ENCODE assay signal across 12 cellular contexts in genomic region chr4:17368408-17368807, GRCh38.
DNase-seq lines count a peak whose midpoint lies in the region; ATAC-seq and TF ChIP-seq lines count a peak whose summit lies in the region.
"Had no signal": no experiment of that assay in that cellular context is flagged by ENCODE, and none has a peak within 500 bp of the region (broad histone marks: within the 10 kb centered on the region; RNA-seq: fewer than 3 reads in every experiment).

No MANE protein-coding gene starts in this region.

- no peaks in the 10 kb centered on the region for H3K9me3 Mint-ChIP-seq in stimulated activated naive CD8-positive, alpha-beta T cell treated with anti-CD3 and anti-CD28 coated beads, Interleukin-15, amount 100 ng/mL, for 72 hours
- H3K9me3 Mint-ChIP-seq in activated naive CD4-positive, alpha-beta T cell treated with anti-CD3 and anti-CD28 coated beads for 36 hours = no peaks in the 10 kb centered on the region

- ATAC-seq in stimulated activated naive CD8-positive, alpha-beta T cell treated with anti-CD3 and anti-CD28 coated beads, Interleukin-15, Interleukin-2, amounts not matched to agents 100 U/mL and 50 U/mL, for 24 hours = peak; percentile 28
- ATAC-seq in stimulated activated naive CD8-positive, alpha-beta T cell treated with anti-CD3 and anti-CD28 coated beads, Interleukin-15, amount 100 ng/mL, for 72 hours = no peak
- ATAC-seq in esophagus mucosa (peak; percentile 94), SK-N-SH treated with all-trans-retinoic acid at 6 μM for 48 hours (no peak)
- ATAC-seq: A549 had no signal

- CTCF ChIA-PET in activated naive CD4-positive, alpha-beta T cell treated with anti-CD3 and anti-CD28 coated beads for 36 hours (lab: Charles Lee) = interaction anchor here (0.7 kb wide), 1 partner anchor 197 kb away, joined by 3 read pairs; no protein-coding TSS in a partner anchor

- DNase-seq in stimulated activated naive CD8-positive, alpha-beta T cell treated with anti-CD3 and anti-CD28 coated beads, Interleukin-15, Interleukin-2, amounts not matched to agents 100 U/mL and 50 U/mL, for 24 hours = no peak
- no peak for DNase-seq in stimulated activated naive CD8-positive, alpha-beta T cell treated with anti-CD3 and anti-CD28 coated beads, Interleukin-15, amount 100 ng/mL, for 72 hours
- peak; percentile 2 for DNase-seq in SW480 (ENCODE audit: low spot score)
- DNase-seq in activated naive CD4-positive, alpha-beta T cell treated with anti-CD3 and anti-CD28 coated beads for 36 hours = no peak
- no peak for DNase-seq in stimulated activated naive CD4-positive, alpha-beta T cell treated with Interleukin-2 at 50 U/mL for 16 hours (lab: John Stamatoyannopoulos, UW)
- DNase-seq: BE2C; CD4-positive, alpha-beta memory T cell; DMS79 treated with DMSO at 0.1 percent for 48 hours; EL had no signal

- intact Hi-C loops in activated naive CD4-positive, alpha-beta T cell treated with anti-CD3 and anti-CD28 coated beads for 36 hours (cut with micrococcal nuclease) = no loop called here

- H3K27me3 Mint-ChIP-seq in stimulated activated naive CD8-positive, alpha-beta T cell treated with anti-CD3 and anti-CD28 coated beads, Interleukin-15, amount 100 ng/mL, for 72 hours = peaks cover 9% of the 10 kb centered on the region
- peaks cover 2% of the 10 kb centered on the region for H3K27me3 Mint-ChIP-seq in activated naive CD4-positive, alpha-beta T cell treated with anti-CD3 and anti-CD28 coated beads for 36 hours (ENCODE audit: low read depth)

- no peak overlapping the region for H3K27ac Mint-ChIP-seq in stimulated activated naive CD8-positive, alpha-beta T cell treated with anti-CD3 and anti-CD28 coated beads, Interleukin-15, amount 100 ng/mL, for 72 hours
- no peak overlapping the region for H3K27ac Mint-ChIP-seq in activated naive CD4-positive, alpha-beta T cell treated with anti-CD3 and anti-CD28 coated beads for 36 hours
- H3K27ac Mint-ChIP-seq: CD4-positive, alpha-beta memory T cell had no signal

- no peaks in the 10 kb centered on the region for H3K36me3 Mint-ChIP-seq in activated naive CD4-positive, alpha-beta T cell treated with anti-CD3 and anti-CD28 coated beads for 36 hours (ENCODE audit: low read depth)
- H3K36me3 Mint-ChIP-seq: CD4-positive, alpha-beta memory T cell had no signal

- no peak overlapping the region for H3K4me3 Mint-ChIP-seq in stimulated activated naive CD8-positive, alpha-beta T cell treated with anti-CD3 and anti-CD28 coated beads, Interleukin-15, amount 100 ng/mL, for 72 hours
- no peak overlapping the region for H3K4me3 Mint-ChIP-seq in activated naive CD4-positive, alpha-beta T cell treated with anti-CD3 and anti-CD28 coated beads for 36 hours
- H3K4me3 Mint-ChIP-seq: CD4-positive, alpha-beta memory T cell had no signal

- no peaks in the 10 kb centered on the region for H3K4me1 Mint-ChIP-seq in stimulated activated naive CD8-positive, alpha-beta T cell treated with anti-CD3 and anti-CD28 coated beads, Interleukin-15, amount 100 ng/mL, for 72 hours
- no peaks in the 10 kb centered on the region for H3K4me1 Mint-ChIP-seq in activated naive CD4-positive, alpha-beta T cell treated with anti-CD3 and anti-CD28 coated beads for 36 hours (ENCODE audit: low read depth)

TF ChIP-seq in SK-N-SH treated with all-trans-retinoic acid at 6 μM for 48 hours, 23 proteins besides CTCF, POLR2A, EP300 and RAD21:
- TF ChIP-seq ZNF70 (CRISPR knock-in tag; IDR thresholded peaks at IDR 0.05) (no peak), SNAI2 (CRISPR knock-in tag; IDR thresholded peaks at IDR 0.05) (no peak), GLIS3 (CRISPR knock-in tag; IDR thresholded peaks at IDR 0.05) (no peak), ESRRG (CRISPR knock-in tag; IDR thresholded peaks at IDR 0.05) (no peak), CREB5 (CRISPR knock-in tag; IDR thresholded peaks at IDR 0.05; ENCODE audit: low read depth) (no peak), RARB (CRISPR knock-in tag; IDR thresholded peaks at IDR 0.05) (no peak), ZFP30 (CRISPR knock-in tag; IDR thresholded peaks at IDR 0.05) (no peak), CSDC2 (CRISPR knock-in tag; IDR thresholded peaks at IDR 0.05) (no peak), CSRNP3 (CRISPR knock-in tag; IDR thresholded peaks at IDR 0.05) (no peak), ZNF565 (CRISPR knock-in tag; conservative IDR thresholded peaks at IDR 0.05; ENCODE audit: low read depth) (no peak), PPARA (CRISPR knock-in tag; IDR thresholded peaks at IDR 0.05; ENCODE audit: borderline replicate concordance) (no peak), BACH2 (CRISPR knock-in tag; IDR thresholded peaks at IDR 0.05; ENCODE audit: borderline replicate concordance) (no peak)

Comparison
In these comparisons a context has a peak if more than half of its experiments do, and no peak if none do; other contexts are left out.
1. ATAC-seq: peak in stimulated activated naive CD8-positive, alpha-beta T cell treated with anti-CD3 and anti-CD28 coated beads, Interleukin-15, Interleukin-2, amounts not matched to agents 100 U/mL and 50 U/mL, for 24 hours (single experiment) and esophagus mucosa (single experiment); none in stimulated activated naive CD8-positive, alpha-beta T cell treated with anti-CD3 and anti-CD28 coated beads, Interleukin-15, amount 100 ng/mL, for 72 hours (single experiment) and SK-N-SH treated with all-trans-retinoic acid at 6 μM for 48 hours (single experiment).